In genomic region chr14:95523051-95523817, GRCh38 we compare ENCODE assay signal across 9 cellular contexts.
DNase-seq lines count a peak whose midpoint lies in the region; ATAC-seq and TF ChIP-seq lines count a peak whose summit lies in the region.
"Had no signal": no experiment of that assay in that cellular context is flagged by ENCODE, and none has a peak within 500 bp of the region (broad histone marks: within the 10 kb centered on the region; RNA-seq: fewer than 3 reads in every experiment).

No MANE protein-coding gene starts in this region.

- H3K36me3 Mint-ChIP-seq in effector memory CD8-positive, alpha-beta T cell (ENCODE audit: insufficient read depth), result peaks cover 10% of the 10 kb centered on the region
- peaks cover 20% of the 10 kb centered on the region for H3K36me3 Mint-ChIP-seq in stimulated activated effector memory CD8-positive, alpha-beta T cell treated with anti-CD3 and anti-CD28 coated beads, Interleukin-12 subunit alpha, Interleukin-12 subunit beta, amount 100 ng/mL, for 72 hours

- peak overlapping the region; percentile 51 for H3K4me3 ChIP-seq in WI38 (ENCODE audit: low read depth, low read length)

- peak overlapping the region; percentile 91 to 94 for H3K27ac Mint-ChIP-seq in effector memory CD8-positive, alpha-beta T cell
- H3K27ac Mint-ChIP-seq in stimulated activated effector memory CD8-positive, alpha-beta T cell treated with anti-CD3 and anti-CD28 coated beads, Interleukin-12 subunit alpha, Interleukin-12 subunit beta, amount 100 ng/mL, for 72 hours, result peak overlapping the region; percentile 94

- H3K4me1 Mint-ChIP-seq in effector memory CD8-positive, alpha-beta T cell (ENCODE audit: low read depth in 2 of 2), result peaks cover 56 to 59% of the 10 kb centered on the region in 2 donors
- H3K4me1 Mint-ChIP-seq in stimulated activated effector memory CD8-positive, alpha-beta T cell treated with anti-CD3 and anti-CD28 coated beads, Interleukin-12 subunit alpha, Interleukin-12 subunit beta, amount 100 ng/mL, for 72 hours, result peaks cover 87% of the 10 kb centered on the region

- no peaks in the 10 kb centered on the region for H3K9me3 Mint-ChIP-seq in effector memory CD8-positive, alpha-beta T cell
- no peaks in the 10 kb centered on the region for H3K9me3 Mint-ChIP-seq in stimulated activated effector memory CD8-positive, alpha-beta T cell treated with anti-CD3 and anti-CD28 coated beads, Interleukin-12 subunit alpha, Interleukin-12 subunit beta, amount 100 ng/mL, for 72 hours

- H3K27me3 Mint-ChIP-seq in effector memory CD8-positive, alpha-beta T cell, result no peaks in the 10 kb centered on the region

- ATAC-seq in effector memory CD8-positive, alpha-beta T cell (replicated peaks), result peak; percentile 49
- ATAC-seq in stimulated activated effector memory CD8-positive, alpha-beta T cell treated with anti-CD3 and anti-CD28 coated beads, Interleukin-12 subunit alpha, Interleukin-12 subunit beta, amount 100 ng/mL, for 72 hours, result peak; percentile 91
- ATAC-seq in HG02870 (IDR thresholded peaks at IDR 0.05; ENCODE audit: unreplicated experiment), result no peak

- no peak for TF ChIP-seq CTCF in WI38 (IDR thresholded peaks at IDR 0.05; ENCODE audit: low read depth, low read length)

- peak in 2 of 3 experiments; percentile 38 to 67 for DNase-seq in NCI-H1417 (lab: John Stamatoyannopoulos, UW)
- DNase-seq in NCI-H1417 treated with DMSO at 0.1 percent for 48 hours (lab: John Stamatoyannopoulos, UW), result no peak
- no peak for DNase-seq in effector memory CD8-positive, alpha-beta T cell
- DNase-seq in stimulated activated effector memory CD8-positive, alpha-beta T cell treated with anti-CD3 and anti-CD28 coated beads, Interleukin-12 subunit alpha, Interleukin-12 subunit beta, amount 100 ng/mL, for 72 hours (ENCODE audit: low spot score in 2 of 2), result peak in 1 of 2 donors; percentile 82
- no peak for DNase-seq in NCI-H748 treated with DMSO at 0.1 percent for 48 hours (lab: John Stamatoyannopoulos, UW)
- no peak for DNase-seq in LoVo (ENCODE audit: low spot score)
- DNase-seq: hypothalamus had no signal

- peak overlapping the region; percentile 71 to 82 for H3K4me3 Mint-ChIP-seq in effector memory CD8-positive, alpha-beta T cell
- H3K4me3 Mint-ChIP-seq in stimulated activated effector memory CD8-positive, alpha-beta T cell treated with anti-CD3 and anti-CD28 coated beads, Interleukin-12 subunit alpha, Interleukin-12 subunit beta, amount 100 ng/mL, for 72 hours, result peak overlapping the region; percentile 85

Comparison
In these comparisons a context has a peak if more than half of its experiments do, and no peak if none do; other contexts are left out.
1. DNase-seq: peak in NCI-H1417 (2 of 3); none in NCI-H1417 treated with DMSO at 0.1 percent for 48 hours (single experiment), effector memory CD8-positive, alpha-beta T cell (0 of 3), NCI-H748 treated with DMSO at 0.1 percent for 48 hours (single experiment) and LoVo (single experiment).